19 cellular contexts compared by ENCODE assay signal in genomic region chr9:112555091-112555643, GRCh38.
DNase-seq lines count a peak whose midpoint lies in the region; ATAC-seq, FAIRE-seq and TF ChIP-seq lines count a peak whose summit lies in the region.
"Had no signal": no experiment of that assay in that cellular context is flagged by ENCODE, and none has a peak within 500 bp of the region (broad histone marks: within the 10 kb centered on the region; RNA-seq: fewer than 3 reads in every experiment).

No MANE protein-coding gene starts in this region.

- no peak for DNase-seq in H54 (ENCODE audit: insufficient read length, low spot score)
- no peak for DNase-seq in Peyer's patch
- DNase-seq in foreskin keratinocyte, result peak; percentile 14 to 59
- no peak for DNase-seq in stomach
- DNase-seq in heart left ventricle, result no peak
- DNase-seq in retina, result no peak
- DNase-seq in coronary artery (ENCODE audit: low spot score), result no peak
- DNase-seq: C1 segment of cervical spinal cord, DND-41, GF-D8, MM.1S, NCI-H1105, NCI-H1694 treated with DMSO at 0.1 percent for 48 hours, NCI-H446, NCI-H69, OCI-M1 had no signal

- no peak overlapping the region for H3K4me3 ChIP-seq in Peyer's patch
- no peak overlapping the region for H3K4me3 ChIP-seq in stomach
- H3K4me3 ChIP-seq in heart left ventricle, result no peak overlapping the region
- no peak overlapping the region for H3K4me3 ChIP-seq in coronary artery
- H3K4me3 ChIP-seq: SJSA1 had no signal

- no peaks in the 10 kb centered on the region for H3K36me3 ChIP-seq in Peyer's patch
- no peaks in the 10 kb centered on the region for H3K36me3 ChIP-seq in stomach
- no peaks in the 10 kb centered on the region for H3K36me3 ChIP-seq in heart left ventricle
- H3K36me3 ChIP-seq: SJSA1 had no signal

- WGBS in stomach, 5 donors, result 94 to 98% (median 97%) methylated on average over 3 of the region's 3 CpGs
- WGBS in heart left ventricle, 4 donors, result 94 to 98% (median 97%) methylated on average over 3 of the region's 3 CpGs

- intact Hi-C loops in stomach (cut with DNase I; ENCODE audit: low total_unique reads) (no loop called here), heart left ventricle (cut with DNase I) (no loop called here)

- TF ChIP-seq POLR2A in H54 (IDR thresholded peaks at IDR 0.05; ENCODE audit: low read depth, low read length), result no peak
- TF ChIP-seq POLR2A in Peyer's patch (IDR thresholded peaks at IDR 0.05), result no peak
- no peak for TF ChIP-seq POLR2A in stomach (IDR thresholded peaks at IDR 0.05)
- no peak for TF ChIP-seq POLR2A in heart left ventricle (IDR thresholded peaks at IDR 0.05)

- peak; percentile 12 for ATAC-seq in foreskin keratinocyte
- no peak for ATAC-seq in heart left ventricle

- no peaks in the 10 kb centered on the region for H3K27me3 ChIP-seq in Peyer's patch
- no peaks in the 10 kb centered on the region for H3K27me3 ChIP-seq in foreskin keratinocyte
- no peaks in the 10 kb centered on the region for H3K27me3 ChIP-seq in stomach
- H3K27me3 ChIP-seq in heart left ventricle, result no peaks in the 10 kb centered on the region
- H3K27me3 ChIP-seq: SJSA1 had no signal

- H3K4me1 ChIP-seq in Peyer's patch (no peaks in the 10 kb centered on the region), foreskin keratinocyte (peaks cover 32% of the 10 kb centered on the region), stomach (peaks cover 16 to 57% (median 37%) of the 10 kb centered on the region in 4 donors), heart left ventricle (peaks cover 0 to 31% (median 5%) of the 10 kb centered on the region in 12 donors)

- peak overlapping the region in 3 of 4 donors; percentile 11 to 86 (median 57) for H3K27ac ChIP-seq in Peyer's patch
- H3K27ac ChIP-seq in foreskin keratinocyte, result no peak overlapping the region
- H3K27ac ChIP-seq in stomach, result peak overlapping the region; percentile 45 to 81 (median 63)
- H3K27ac ChIP-seq in heart left ventricle, result no peak overlapping the region
- no peak overlapping the region for H3K27ac ChIP-seq in coronary artery
- H3K27ac ChIP-seq: SJSA1 had no signal

- no peak for TF ChIP-seq EP300 in stomach (IDR thresholded peaks at IDR 0.05)

- no peaks in the 10 kb centered on the region for H3K9me3 ChIP-seq in Peyer's patch
- no peaks in the 10 kb centered on the region for H3K9me3 ChIP-seq in stomach
- no peaks in the 10 kb centered on the region for H3K9me3 ChIP-seq in heart left ventricle
- H3K9me3 ChIP-seq: SJSA1 had no signal

- TF ChIP-seq CTCF in Peyer's patch (IDR thresholded peaks at IDR 0.05), result no peak
- TF ChIP-seq CTCF in foreskin keratinocyte (conservative IDR thresholded peaks at IDR 0.05), result no peak
- TF ChIP-seq CTCF in stomach (IDR thresholded peaks at IDR 0.05), result no peak
- no peak for TF ChIP-seq CTCF in heart left ventricle (IDR thresholded peaks at IDR 0.05)
- no peak for TF ChIP-seq CTCF in coronary artery (IDR thresholded peaks at IDR 0.05)

- peak; percentile 52 for FAIRE-seq in H54 (lab: Jason Lieb, UNC)
- FAIRE-seq: GM12892, H1 had no signal

Comparison
In these comparisons a context has a peak if more than half of its experiments do, and no peak if none do; other contexts are left out.
1. DNase-seq: peak in foreskin keratinocyte (2 of 2); none in H54 (single experiment), Peyer's patch (0 of 3), stomach (single experiment), heart left ventricle (0 of 5), retina (single experiment) and coronary artery (single experiment).
2. H3K27ac ChIP-seq: peak in Peyer's patch (3 of 4) and stomach (5 of 5); none in foreskin keratinocyte (single experiment), heart left ventricle (0 of 12) and coronary artery (0 of 2).